ENCODE assay signal across 24 cellular contexts in the genomic region with DNA sequence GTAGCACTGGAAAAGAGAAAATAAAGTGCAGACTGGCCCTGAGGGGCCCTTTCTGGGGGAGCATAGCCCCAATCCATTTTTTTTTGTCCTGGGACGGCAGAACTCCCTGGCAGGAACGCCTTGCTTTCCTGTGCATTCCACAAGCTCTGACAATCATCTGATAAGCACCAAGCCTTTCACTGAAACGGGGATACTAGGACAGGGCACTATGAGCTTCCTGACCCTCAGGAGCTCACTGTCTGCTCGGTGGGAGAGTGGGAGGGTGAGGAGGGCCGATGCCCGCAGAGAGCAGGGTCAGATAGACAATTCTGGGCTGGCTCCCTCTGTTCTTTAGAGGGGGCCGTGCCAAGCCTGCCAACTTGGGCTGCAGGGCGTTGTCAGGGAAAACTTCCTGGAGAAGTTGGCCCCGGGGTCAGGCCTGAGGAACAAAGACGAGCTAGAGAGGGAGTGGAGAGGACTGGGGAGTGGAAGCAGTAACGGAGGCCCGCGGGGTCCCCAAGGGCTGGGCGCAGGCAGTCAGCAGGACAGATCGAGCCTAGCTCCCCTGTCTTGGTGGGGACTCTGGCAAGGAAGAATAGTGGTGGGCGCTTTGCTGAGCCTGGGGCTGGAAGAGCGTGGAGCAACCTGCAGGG.
A peak's percentile ranks its signal among the peaks of the same experiment; 100 is the strongest.
DNase-seq lines count a peak whose midpoint lies in the region; ATAC-seq, FAIRE-seq and TF ChIP-seq lines count a peak whose summit lies in the region.
"Had no signal": no experiment of that assay in that cellular context is flagged by ENCODE, and none has a peak within 500 bp of the region (broad histone marks: within the 10 kb centered on the region; RNA-seq: fewer than 3 reads in every experiment).

No MANE protein-coding gene starts in this region.

- H3K36me3 ChIP-seq in MM.1S (replicated peaks; ENCODE audit: insufficient read depth, low read length) (no peaks in the 10 kb centered on the region), small intestine (ENCODE audit: control insufficient read depth in 2 of 2, insufficient read depth in 2 of 2, low read length in 2 of 2) (no peaks in the 10 kb centered on the region)
- H3K36me3 ChIP-seq: breast epithelium, esophagus muscularis mucosa, sigmoid colon had no signal

- no peak overlapping the region for H3K27ac ChIP-seq in MM.1S (ENCODE audit: low read length)
- H3K27ac ChIP-seq in small intestine (ENCODE audit: low read depth in 1 of 2, low read length in 1 of 2), result peak overlapping the region; percentile 82 to 84
- H3K27ac ChIP-seq: breast epithelium, dorsolateral prefrontal cortex, sigmoid colon, testis had no signal

- 19 to 54% (median 34%) methylated on average over 17 of the region's 17 CpGs for WGBS in small intestine, 3 donors

- no peaks in the 10 kb centered on the region for H3F3A ChIP-seq in MM.1S (ENCODE audit: insufficient read depth, low read length)

- no peaks in the 10 kb centered on the region for H3K79me2 ChIP-seq in MM.1S (ENCODE audit: low read length)

- H4K20me1 ChIP-seq in MM.1S (ENCODE audit: insufficient read depth, low read length), result no peaks in the 10 kb centered on the region

- H2AFZ ChIP-seq in MM.1S (ENCODE audit: low read length), result peak overlapping the region; percentile 71

- H3K4me3 ChIP-seq in MM.1S (ENCODE audit: low read length), result peak overlapping the region; percentile 30; the same call in 1 of the 2 replicates
- peak overlapping the region in 1 of 2 donors; percentile 33 for H3K4me3 ChIP-seq in small intestine (ENCODE audit: low read depth in 1 of 2, low read length in 2 of 2)
- H3K4me3 ChIP-seq: dorsolateral prefrontal cortex, esophagus muscularis mucosa, sigmoid colon, testis had no signal

- no peak overlapping the region for H3K9ac ChIP-seq in MM.1S (ENCODE audit: low read length)

- FAIRE-seq in small intestine (lab: Jason Lieb, UNC), result no peak
- FAIRE-seq: G401.6 had no signal

- ATAC-seq in left colon, result peak; percentile 92
- ATAC-seq: activated naive CD8-positive, alpha-beta T cell treated with anti-CD3 and anti-CD28 coated beads, Interleukin-2, amount 50 U/mL, for 24 hours; stimulated activated memory B cell treated with anti-CD40 and anti-IgM and Interleukin-4, amounts not matched to agents 10 μg/mL and 1 μg/mL and 100 μg/mL, for 72 hours had no signal

- TF ChIP-seq CTCF in MM.1S (IDR thresholded peaks at IDR 0.05; ENCODE audit: low read length), result no peak

- H3K9me3 ChIP-seq in MM.1S (replicated peaks; ENCODE audit: insufficient read depth, low read length) (no peaks in the 10 kb centered on the region), small intestine (ENCODE audit: control insufficient read depth, low read depth) (no peaks in the 10 kb centered on the region)
- H3K9me3 ChIP-seq: breast epithelium, esophagus muscularis mucosa, sigmoid colon, testis had no signal

- H3K27me3 ChIP-seq in MM.1S (replicated peaks; ENCODE audit: insufficient read depth, low read length) (no peaks in the 10 kb centered on the region), small intestine (ENCODE audit: control insufficient read depth in 2 of 2, insufficient read depth in 2 of 2, low read length in 2 of 2) (no peaks in the 10 kb centered on the region)
- H3K27me3 ChIP-seq: breast epithelium, esophagus muscularis mucosa, sigmoid colon, testis had no signal

- DNase-seq in MM.1S (no peak), dermis blood vessel endothelial cell (peak; percentile 56), left colon (peak; percentile 80 to 83), small intestine (peak; percentile 91), NCI-H1694 (lab: John Stamatoyannopoulos, UW) (no peak), SK-N-DZ (ENCODE audit: low spot score) (no peak)
- no peak for DNase-seq in effector CD4-positive, alpha-beta T cell
- no peak for DNase-seq in activated CD4-positive, CD25-positive, alpha-beta regulatory T cell treated with anti-CD3 and anti-CD28 coated beads, Interleukin-2, amount 50 U/mL, for 72 hours
- DNase-seq: activated CD4-positive, alpha-beta T cell treated with anti-CD3 and anti-CD28 coated beads for 48 hours; activated effector memory CD4-positive, alpha-beta T cell treated with anti-CD3 and anti-CD28 coated beads, Interleukin-2, amount 50 U/mL, for 16 hours; activated naive CD8-positive, alpha-beta T cell treated with anti-CD3 and anti-CD28 coated beads, Interleukin-2, amount 50 U/mL, for 24 hours; C1 segment of cervical spinal cord; DMS 273 treated with DMSO at 0.1 percent for 48 hours; dorsolateral prefrontal cortex; naive B cell; NCI-H1417 treated with DMSO at 0.1 percent for 48 hours; NCI-H524; SHP77 treated with DMSO at 0.1 percent for 48 hours; sigmoid colon; testis had no signal

- H3K4me2 ChIP-seq in MM.1S (ENCODE audit: low read depth, low read length), result peak overlapping the region; percentile 48

- intact Hi-C loops in left colon (cut with DNase I, micrococcal nuclease), result no loop called here

- H3K9me2 ChIP-seq in MM.1S (replicated peaks; ENCODE audit: insufficient read depth, low read length), result no peaks in the 10 kb centered on the region

- no peaks in the 10 kb centered on the region for H3K4me1 ChIP-seq in MM.1S (ENCODE audit: low read length)
- peaks cover 2 to 3% of the 10 kb centered on the region in 2 donors for H3K4me1 ChIP-seq in small intestine (ENCODE audit: control insufficient read depth in 2 of 2, insufficient read depth in 1 of 2, low read depth in 1 of 2, low read length in 1 of 2)
- H3K4me1 ChIP-seq: breast epithelium had no signal

Comparison
In these comparisons a context has a peak if more than half of its experiments do, and no peak if none do; other contexts are left out.
1. DNase-seq: peak in dermis blood vessel endothelial cell (single experiment), left colon (2 of 2) and small intestine (single experiment); none in MM.1S (single experiment), NCI-H1694 (single experiment), effector CD4-positive, alpha-beta T cell (single experiment), SK-N-DZ (single experiment) and activated CD4-positive, CD25-positive, alpha-beta regulatory T cell treated with anti-CD3 and anti-CD28 coated beads, Interleukin-2, amount 50 U/mL, for 72 hours (single experiment).